ENCODE assay signal across 1 cellular context in genomic region chr22:26483439-26484359, GRCh38.
TF ChIP-seq lines count a peak whose summit lies in the region.

TSS of gene HPS4 (minus strand) at chr22:26483783. CDS start at chr22:26481762, 2,021 bp downstream.
A gene with protein sequence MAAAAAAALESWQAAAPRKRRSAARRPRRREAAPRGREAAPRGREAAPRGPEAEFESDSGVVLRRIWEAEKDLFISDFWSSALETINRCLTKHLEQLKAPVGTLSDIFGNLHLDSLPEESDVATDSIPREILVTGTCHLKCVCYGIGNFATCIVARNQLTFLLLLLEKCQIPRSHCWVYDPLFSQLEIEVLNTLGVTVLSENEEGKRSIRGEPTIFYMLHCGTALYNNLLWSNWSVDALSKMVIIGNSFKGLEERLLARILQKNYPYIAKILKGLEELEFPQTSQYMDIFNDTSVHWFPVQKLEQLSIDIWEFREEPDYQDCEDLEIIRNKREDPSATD (plus strand): TSS chr22:26483877. CDS start chr22:26483891, 14 bp downstream.

TF ChIP-seq in HEK293, 187 proteins besides CTCF, POLR2A, EP300 and RAD21 (continued from another document and continues in another):
- 0 out of 2 replicates have a peak, but pooled peaks have one; percentile 29 for TF ChIP-seq ZNF2 (tag by site-specific recombination; IDR thresholded peaks at IDR 0.05)
- TF ChIP-seq ZBTB8A (tag by site-specific recombination; IDR thresholded peaks at IDR 0.05), result peak; percentile 59
- TF ChIP-seq ZNF335 (tag by site-specific recombination; conservative IDR thresholded peaks at IDR 0.05), result peak; percentile 84
- TF ChIP-seq ZNF37A (tag by site-specific recombination; IDR thresholded peaks at IDR 0.05), result no peak
- peak; percentile 80; the same call in 1 of the 2 replicates for TF ChIP-seq REPIN1 (tag by site-specific recombination; IDR thresholded peaks at IDR 0.05; ENCODE audit: low read depth)
- no peak for TF ChIP-seq ZNF830 (tag by site-specific recombination; IDR thresholded peaks at IDR 0.05; ENCODE audit: low read depth)
- no peak for TF ChIP-seq ZFP3 (tag by site-specific recombination; IDR thresholded peaks at IDR 0.05; ENCODE audit: low read depth)
- peak; percentile 78 for TF ChIP-seq SP2 (tag by site-specific recombination; IDR thresholded peaks at IDR 0.05)
- TF ChIP-seq ZNF416 (tag by site-specific recombination; IDR thresholded peaks at IDR 0.05), result no peak
- TF ChIP-seq, protein P1, sequence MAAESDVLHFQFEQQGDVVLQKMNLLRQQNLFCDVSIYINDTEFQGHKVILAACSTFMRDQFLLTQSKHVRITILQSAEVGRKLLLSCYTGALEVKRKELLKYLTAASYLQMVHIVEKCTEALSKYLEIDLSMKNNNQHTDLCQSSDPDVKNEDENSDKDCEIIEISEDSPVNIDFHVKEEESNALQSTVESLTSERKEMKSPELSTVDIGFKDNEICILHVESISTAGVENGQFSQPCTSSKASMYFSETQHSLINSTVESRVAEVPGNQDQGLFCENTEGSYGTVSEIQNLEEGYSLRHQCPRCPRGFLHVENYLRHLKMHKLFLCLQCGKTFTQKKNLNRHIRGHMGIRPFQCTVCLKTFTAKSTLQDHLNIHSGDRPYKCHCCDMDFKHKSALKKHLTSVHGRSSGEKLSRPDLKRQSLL (tag by site-specific recombination; IDR thresholded peaks at IDR 0.05), result peak; percentile 41; the same call in 1 of the 2 replicates
- TF ChIP-seq ZNF184 (tag by site-specific recombination; IDR thresholded peaks at IDR 0.05), result peak; percentile 52; the same call in 1 of the 2 replicates
- TF ChIP-seq ZNF214 (tag by site-specific recombination; IDR thresholded peaks at IDR 0.05; ENCODE audit: borderline replicate concordance), result no peak
- TF ChIP-seq, protein P2, sequence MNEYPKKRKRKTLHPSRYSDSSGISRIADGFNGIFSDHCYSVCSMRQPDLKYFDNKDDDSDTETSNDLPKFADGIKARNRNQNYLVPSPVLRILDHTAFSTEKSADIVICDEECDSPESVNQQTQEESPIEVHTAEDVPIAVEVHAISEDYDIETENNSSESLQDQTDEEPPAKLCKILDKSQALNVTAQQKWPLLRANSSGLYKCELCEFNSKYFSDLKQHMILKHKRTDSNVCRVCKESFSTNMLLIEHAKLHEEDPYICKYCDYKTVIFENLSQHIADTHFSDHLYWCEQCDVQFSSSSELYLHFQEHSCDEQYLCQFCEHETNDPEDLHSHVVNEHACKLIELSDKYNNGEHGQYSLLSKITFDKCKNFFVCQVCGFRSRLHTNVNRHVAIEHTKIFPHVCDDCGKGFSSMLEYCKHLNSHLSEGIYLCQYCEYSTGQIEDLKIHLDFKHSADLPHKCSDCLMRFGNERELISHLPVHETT (tag by site-specific recombination; IDR thresholded peaks at IDR 0.05), result peak; percentile 79
- TF ChIP-seq ZBTB26 (tag by site-specific recombination; optimal IDR thresholded peaks at IDR 0.05), result peak; percentile 96
- TF ChIP-seq, protein P3, sequence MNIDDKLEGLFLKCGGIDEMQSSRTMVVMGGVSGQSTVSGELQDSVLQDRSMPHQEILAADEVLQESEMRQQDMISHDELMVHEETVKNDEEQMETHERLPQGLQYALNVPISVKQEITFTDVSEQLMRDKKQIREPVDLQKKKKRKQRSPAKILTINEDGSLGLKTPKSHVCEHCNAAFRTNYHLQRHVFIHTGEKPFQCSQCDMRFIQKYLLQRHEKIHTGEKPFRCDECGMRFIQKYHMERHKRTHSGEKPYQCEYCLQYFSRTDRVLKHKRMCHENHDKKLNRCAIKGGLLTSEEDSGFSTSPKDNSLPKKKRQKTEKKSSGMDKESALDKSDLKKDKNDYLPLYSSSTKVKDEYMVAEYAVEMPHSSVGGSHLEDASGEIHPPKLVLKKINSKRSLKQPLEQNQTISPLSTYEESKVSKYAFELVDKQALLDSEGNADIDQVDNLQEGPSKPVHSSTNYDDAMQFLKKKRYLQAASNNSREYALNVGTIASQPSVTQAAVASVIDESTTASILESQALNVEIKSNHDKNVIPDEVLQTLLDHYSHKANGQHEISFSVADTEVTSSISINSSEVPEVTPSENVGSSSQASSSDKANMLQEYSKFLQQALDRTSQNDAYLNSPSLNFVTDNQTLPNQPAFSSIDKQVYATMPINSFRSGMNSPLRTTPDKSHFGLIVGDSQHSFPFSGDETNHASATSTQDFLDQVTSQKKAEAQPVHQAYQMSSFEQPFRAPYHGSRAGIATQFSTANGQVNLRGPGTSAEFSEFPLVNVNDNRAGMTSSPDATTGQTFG (tag by site-specific recombination; IDR thresholded peaks at IDR 0.05; ENCODE audit: borderline replicate concordance), result 0 out of 2 replicates have a peak, but pooled peaks have one; percentile 44
- peak; percentile 63; the same call in 1 of the 2 replicates for TF ChIP-seq ZNF561 (tag by site-specific recombination; IDR thresholded peaks at IDR 0.05; ENCODE audit: borderline replicate concordance)
- TF ChIP-seq, protein P4, sequence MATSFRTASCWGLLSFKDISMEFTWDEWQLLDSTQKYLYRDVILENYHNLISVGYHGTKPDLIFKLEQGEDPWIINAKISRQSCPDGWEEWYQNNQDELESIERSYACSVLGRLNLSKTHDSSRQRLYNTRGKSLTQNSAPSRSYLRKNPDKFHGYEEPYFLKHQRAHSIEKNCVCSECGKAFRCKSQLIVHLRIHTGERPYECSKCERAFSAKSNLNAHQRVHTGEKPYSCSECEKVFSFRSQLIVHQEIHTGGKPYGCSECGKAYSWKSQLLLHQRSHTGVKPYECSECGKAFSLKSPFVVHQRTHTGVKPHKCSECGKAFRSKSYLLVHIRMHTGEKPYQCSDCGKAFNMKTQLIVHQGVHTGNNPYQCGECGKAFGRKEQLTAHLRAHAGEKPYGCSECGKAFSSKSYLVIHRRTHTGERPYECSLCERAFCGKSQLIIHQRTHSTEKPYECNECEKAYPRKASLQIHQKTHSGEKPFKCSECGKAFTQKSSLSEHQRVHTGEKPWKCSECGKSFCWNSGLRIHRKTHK (tag by site-specific recombination; IDR thresholded peaks at IDR 0.05), result no peak
- no peak for TF ChIP-seq ZNF302 (tag by site-specific recombination; IDR thresholded peaks at IDR 0.05; ENCODE audit: low read depth)
- TF ChIP-seq, protein P5, sequence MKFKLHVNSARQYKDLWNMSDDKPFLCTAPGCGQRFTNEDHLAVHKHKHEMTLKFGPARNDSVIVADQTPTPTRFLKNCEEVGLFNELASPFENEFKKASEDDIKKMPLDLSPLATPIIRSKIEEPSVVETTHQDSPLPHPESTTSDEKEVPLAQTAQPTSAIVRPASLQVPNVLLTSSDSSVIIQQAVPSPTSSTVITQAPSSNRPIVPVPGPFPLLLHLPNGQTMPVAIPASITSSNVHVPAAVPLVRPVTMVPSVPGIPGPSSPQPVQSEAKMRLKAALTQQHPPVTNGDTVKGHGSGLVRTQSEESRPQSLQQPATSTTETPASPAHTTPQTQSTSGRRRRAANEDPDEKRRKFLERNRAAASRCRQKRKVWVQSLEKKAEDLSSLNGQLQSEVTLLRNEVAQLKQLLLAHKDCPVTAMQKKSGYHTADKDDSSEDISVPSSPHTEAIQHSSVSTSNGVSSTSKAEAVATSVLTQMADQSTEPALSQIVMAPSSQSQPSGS (tag by site-specific recombination; IDR thresholded peaks at IDR 0.05; ENCODE audit: low read depth), result peak; percentile 91
- TF ChIP-seq ZNF16 (tag by site-specific recombination; IDR thresholded peaks at IDR 0.05; ENCODE audit: low read depth), result no peak
- no peak for TF ChIP-seq ZNF19 (tag by site-specific recombination; IDR thresholded peaks at IDR 0.05; ENCODE audit: low read depth)
- TF ChIP-seq ZNF521 (tag by site-specific recombination; IDR thresholded peaks at IDR 0.05), result no peak
- TF ChIP-seq ZBTB49 (tag by site-specific recombination; IDR thresholded peaks at IDR 0.05; ENCODE audit: low read depth), result no peak
- peak; percentile 31; the same call in 1 of the 2 replicates for TF ChIP-seq ZNF394 (tag by site-specific recombination; IDR thresholded peaks at IDR 0.05; ENCODE audit: borderline replicate concordance)
- no peak for TF ChIP-seq ZNF654 (tag by site-specific recombination; IDR thresholded peaks at IDR 0.05; ENCODE audit: low read depth)
- TF ChIP-seq, protein P6, sequence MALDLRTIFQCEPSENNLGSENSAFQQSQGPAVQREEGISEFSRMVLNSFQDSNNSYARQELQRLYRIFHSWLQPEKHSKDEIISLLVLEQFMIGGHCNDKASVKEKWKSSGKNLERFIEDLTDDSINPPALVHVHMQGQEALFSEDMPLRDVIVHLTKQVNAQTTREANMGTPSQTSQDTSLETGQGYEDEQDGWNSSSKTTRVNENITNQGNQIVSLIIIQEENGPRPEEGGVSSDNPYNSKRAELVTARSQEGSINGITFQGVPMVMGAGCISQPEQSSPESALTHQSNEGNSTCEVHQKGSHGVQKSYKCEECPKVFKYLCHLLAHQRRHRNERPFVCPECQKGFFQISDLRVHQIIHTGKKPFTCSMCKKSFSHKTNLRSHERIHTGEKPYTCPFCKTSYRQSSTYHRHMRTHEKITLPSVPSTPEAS (tag by site-specific recombination; IDR thresholded peaks at IDR 0.05), result peak; percentile 92
- no peak for TF ChIP-seq ZNF623 (tag by site-specific recombination; IDR thresholded peaks at IDR 0.05)
- TF ChIP-seq SCRT2 (tag by site-specific recombination; IDR thresholded peaks at IDR 0.05), result no peak
- TF ChIP-seq, protein P7, sequence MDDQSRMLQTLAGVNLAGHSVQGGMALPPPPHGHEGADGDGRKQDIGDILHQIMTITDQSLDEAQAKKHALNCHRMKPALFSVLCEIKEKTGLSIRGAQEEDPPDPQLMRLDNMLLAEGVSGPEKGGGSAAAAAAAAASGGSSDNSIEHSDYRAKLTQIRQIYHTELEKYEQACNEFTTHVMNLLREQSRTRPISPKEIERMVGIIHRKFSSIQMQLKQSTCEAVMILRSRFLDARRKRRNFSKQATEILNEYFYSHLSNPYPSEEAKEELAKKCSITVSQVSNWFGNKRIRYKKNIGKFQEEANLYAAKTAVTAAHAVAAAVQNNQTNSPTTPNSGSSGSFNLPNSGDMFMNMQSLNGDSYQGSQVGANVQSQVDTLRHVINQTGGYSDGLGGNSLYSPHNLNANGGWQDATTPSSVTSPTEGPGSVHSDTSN (CRISPR knock-in tag; IDR thresholded peaks at IDR 0.05), result peak; percentile 94
- TF ChIP-seq ZSCAN23 (tag by site-specific recombination; IDR thresholded peaks at IDR 0.05), result no peak
- peak; percentile 94 for TF ChIP-seq KLF16 (tag by site-specific recombination; IDR thresholded peaks at IDR 0.05)
- TF ChIP-seq ZNF362 (tag by site-specific recombination; IDR thresholded peaks at IDR 0.05), result no peak
- no peak for TF ChIP-seq REST (tag by site-specific recombination; IDR thresholded peaks at IDR 0.05)
